ENCODE assay signal across 8 cellular contexts in the genomic region with DNA sequence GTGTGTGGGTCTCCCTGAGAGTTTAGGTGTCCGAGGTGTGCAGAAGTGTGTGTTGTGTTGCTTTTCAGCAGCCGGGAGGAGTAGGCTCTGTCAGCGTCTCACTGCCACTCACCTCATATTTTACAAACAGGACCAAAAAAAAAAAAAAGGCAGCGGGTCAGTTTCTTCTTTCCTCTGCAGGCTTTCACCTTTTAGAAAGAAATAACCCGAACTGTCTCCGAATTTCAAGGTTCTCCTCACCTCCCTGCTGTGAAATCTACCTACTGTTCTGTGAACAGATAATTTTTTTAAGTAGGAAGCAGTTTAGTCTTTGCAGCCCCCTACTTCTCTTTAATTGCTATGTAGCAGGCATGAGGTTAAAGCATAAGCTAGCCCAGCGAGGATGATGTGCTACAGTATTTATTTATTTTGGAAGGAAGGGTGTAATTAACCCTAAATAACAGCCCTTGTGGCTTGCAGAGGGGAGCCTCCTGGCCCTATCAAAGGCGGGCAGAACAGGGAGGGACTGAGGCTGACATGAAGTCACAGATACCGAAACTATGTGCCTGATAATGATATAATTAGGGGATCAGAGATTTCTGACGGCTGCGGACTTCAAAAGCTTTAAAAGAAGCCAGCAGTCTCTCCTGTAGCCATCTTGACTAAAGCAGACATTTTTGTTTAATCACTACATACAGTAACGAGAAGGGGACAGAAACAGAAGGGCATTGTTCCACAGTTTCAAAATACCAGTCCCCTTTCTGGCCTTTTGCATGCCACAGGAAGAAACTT. TPM values are rescaled to one million over a fixed set of nuclear protein-coding genes. Genes with fewer than 3 reads are reported as not detected.
DNase-seq lines count a peak whose midpoint lies in the region; ATAC-seq and TF ChIP-seq lines count a peak whose summit lies in the region.

No MANE protein-coding gene starts in this region.

- intact Hi-C loops in cardiac septum (cut with DNase I): loop anchor here (2.0 to 5.0 kb wide), 4 partner anchors 118 to 378 kb away; no protein-coding TSS in a partner anchor
- intact Hi-C loops in heart left ventricle (cut with DNase I): loop anchor here in 9 of 10 donors (2.0 to 10.0 kb wide), 11 partner anchors 126 to 628 kb away; no protein-coding TSS in a partner anchor
- intact Hi-C loops in sigmoid colon (cut with DNase I): no loop called here

- H3K27ac ChIP-seq in cardiac muscle cell: peak overlapping the region; percentile 99
- H3K27ac ChIP-seq in WERI-Rb-1: no peak overlapping the region
- peak overlapping the region in 11 of 12 donors; percentile 39 to 90 (median 78) for H3K27ac ChIP-seq in heart left ventricle
- H3K27ac ChIP-seq in sigmoid colon: peak overlapping the region in 3 of 4 donors; percentile 0 to 86 (median 78)
- H3K27ac ChIP-seq in MM.1S (ENCODE audit: low read length): no peak overlapping the region

- ATAC-seq in heart left ventricle (peak; percentile 6 to 49 (median 22)), GM18870 (IDR thresholded peaks at IDR 0.05; ENCODE audit: unreplicated experiment) (no peak), HG03108 (IDR thresholded peaks at IDR 0.05; ENCODE audit: unreplicated experiment) (no peak)

- H3F3A ChIP-seq in MM.1S (ENCODE audit: insufficient read depth, low read length): 0 out of 2 replicates have a peak, but pooled peaks cover 3% of the 10 kb centered on the region

- DNase-seq in cardiac muscle cell (ENCODE audit: low read depth in 1 of 2, low spot score in 1 of 2): peak; percentile 51 to 58
- DNase-seq in cardiac septum (ENCODE audit: low spot score): no peak
- DNase-seq in WERI-Rb-1: no peak
- peak in 1 of 5 donors; percentile 23 for DNase-seq in heart left ventricle
- DNase-seq in sigmoid colon: no peak
- no peak for DNase-seq in MM.1S

- H3K9me2 ChIP-seq in MM.1S (replicated peaks; ENCODE audit: insufficient read depth, low read length): no peaks in the 10 kb centered on the region

- no peaks in the 10 kb centered on the region for H4K20me1 ChIP-seq in MM.1S (ENCODE audit: insufficient read depth, low read length)

- H3K4me1 ChIP-seq in cardiac muscle cell (ENCODE audit: low read depth) (peaks cover 27% of the 10 kb centered on the region), heart left ventricle (peaks cover 0 to 44% (median 21%) of the 10 kb centered on the region in 12 donors), sigmoid colon (peaks cover 0 to 49% (median 40%) of the 10 kb centered on the region in 4 donors), MM.1S (ENCODE audit: low read length) (peaks cover 6% of the 10 kb centered on the region; the same call in 1 of the 2 replicates)

- TF ChIP-seq POLR2A in heart left ventricle (IDR thresholded peaks at IDR 0.05) (no peak), sigmoid colon (IDR thresholded peaks at IDR 0.05) (no peak)

- H3K9ac ChIP-seq in MM.1S (ENCODE audit: low read length): no peak overlapping the region

- H3K4me2 ChIP-seq in MM.1S (ENCODE audit: low read depth, low read length): no peak overlapping the region

- H3K36me3 ChIP-seq in cardiac muscle cell (peaks cover 58% of the 10 kb centered on the region), WERI-Rb-1 (no peaks in the 10 kb centered on the region), heart left ventricle (peaks cover 0 to 24% (median 0%) of the 10 kb centered on the region in 9 donors), sigmoid colon (no peaks in the 10 kb centered on the region), MM.1S (replicated peaks; ENCODE audit: insufficient read depth, low read length) (no peaks in the 10 kb centered on the region)

- H3K27me3 ChIP-seq in cardiac muscle cell: no peaks in the 10 kb centered on the region
- no peaks in the 10 kb centered on the region for H3K27me3 ChIP-seq in WERI-Rb-1 (ENCODE audit: insufficient read depth, low read depth, severe bottlenecking)
- H3K27me3 ChIP-seq in heart left ventricle: peaks cover 0 to 72% (median 5%) of the 10 kb centered on the region in 9 donors
- H3K27me3 ChIP-seq in sigmoid colon: peaks cover 0 to 11% (median 0%) of the 10 kb centered on the region in 3 donors
- peaks cover 25% of the 10 kb centered on the region for H3K27me3 ChIP-seq in MM.1S (replicated peaks; ENCODE audit: insufficient read depth, low read length)

- TF ChIP-seq EP300 in sigmoid colon (IDR thresholded peaks at IDR 0.05): no peak

- H3K9me3 ChIP-seq in cardiac muscle cell (ENCODE audit: low read depth) (no peaks in the 10 kb centered on the region), WERI-Rb-1 (ENCODE audit: severe bottlenecking) (no peaks in the 10 kb centered on the region), heart left ventricle (no peaks in the 10 kb centered on the region), sigmoid colon (no peaks in the 10 kb centered on the region), MM.1S (replicated peaks; ENCODE audit: insufficient read depth, low read length) (no peaks in the 10 kb centered on the region)

- 11 to 22% (median 17%) methylated on average over 12 of the region's 12 CpGs for WGBS in heart left ventricle, 4 donors
- WGBS in sigmoid colon, 2 donors: 5 to 10% methylated on average over 12 of the region's 12 CpGs

- no peaks in the 10 kb centered on the region for H3K79me2 ChIP-seq in MM.1S (ENCODE audit: low read length)

- TF ChIP-seq CTCF in cardiac muscle cell (IDR thresholded peaks at IDR 0.05; ENCODE audit: low read depth, low read length) (no peak), WERI-Rb-1 (IDR thresholded peaks at IDR 0.05; ENCODE audit: low read depth, low read length) (no peak), heart left ventricle (IDR thresholded peaks at IDR 0.05) (no peak), sigmoid colon (IDR thresholded peaks at IDR 0.05) (no peak), MM.1S (IDR thresholded peaks at IDR 0.05; ENCODE audit: low read length) (no peak)

- no peak overlapping the region for H2AFZ ChIP-seq in MM.1S (ENCODE audit: low read length)

- H3K4me3 ChIP-seq in cardiac muscle cell (peak overlapping the region; percentile 99), WERI-Rb-1 (ENCODE audit: low read depth, low read length) (peak overlapping the region; percentile 60), heart left ventricle (peak overlapping the region; percentile 66 to 97 (median 84)), sigmoid colon (peak overlapping the region; percentile 59 to 93 (median 78)), MM.1S (ENCODE audit: low read length) (no peak overlapping the region)

RNA-seq across cellular contexts. Expression of gene BAMBI, which starts 1.6 kb away (rescaled TPM):
- total RNA-seq in cardiac muscle cell: 651 and 1,010 TPM in 2 replicates
- polyA plus RNA-seq in cardiac muscle cell: 715 and 1,076 TPM in 2 replicates
- 46.6 TPM for total RNA-seq in cardiac septum
- total RNA-seq in heart left ventricle: 10 to 100 TPM; 10.8 to 44.7 (median 24.8) TPM
- polyA plus RNA-seq in heart left ventricle: 10 to 100 TPM in 1 of 2 donors, 1 to 10 TPM in 1; 5.3 to 53.3 TPM
- 1 to 10 TPM; 3.6 to 5.3 (median 5.0) TPM for total RNA-seq in sigmoid colon
- 1 to 10 TPM in 2 of 3 donors, under 1 TPM in 1; 0.87 to 2.4 (median 1.2) TPM for polyA plus RNA-seq in sigmoid colon

Comparison
In these comparisons a context has a peak if more than half of its experiments do, and no peak if none do; other contexts are left out.
1. DNase-seq: peak in cardiac muscle cell (2 of 2); none in cardiac septum (single experiment), WERI-Rb-1 (single experiment), sigmoid colon (single experiment) and MM.1S (single experiment).
2. RNA of gene BAMBI, which starts 1.6 kb away (total RNA-seq): 651 to 1,010 TPM in cardiac muscle cell; 46.6 TPM in cardiac septum (single experiment), 10.8 to 44.7 TPM in heart left ventricle and 3.6 to 5.3 TPM in sigmoid colon; every median in the first group is over 10 times any median in the second.
3. H3K27ac ChIP-seq: peak in cardiac muscle cell (single experiment), heart left ventricle (11 of 12) and sigmoid colon (3 of 4); none in WERI-Rb-1 (single experiment) and MM.1S (single experiment).
4. ATAC-seq: peak in heart left ventricle (4 of 4); none in GM18870 (single experiment) and HG03108 (single experiment).